8 cellular contexts compared by ENCODE assay signal in the genomic region with DNA sequence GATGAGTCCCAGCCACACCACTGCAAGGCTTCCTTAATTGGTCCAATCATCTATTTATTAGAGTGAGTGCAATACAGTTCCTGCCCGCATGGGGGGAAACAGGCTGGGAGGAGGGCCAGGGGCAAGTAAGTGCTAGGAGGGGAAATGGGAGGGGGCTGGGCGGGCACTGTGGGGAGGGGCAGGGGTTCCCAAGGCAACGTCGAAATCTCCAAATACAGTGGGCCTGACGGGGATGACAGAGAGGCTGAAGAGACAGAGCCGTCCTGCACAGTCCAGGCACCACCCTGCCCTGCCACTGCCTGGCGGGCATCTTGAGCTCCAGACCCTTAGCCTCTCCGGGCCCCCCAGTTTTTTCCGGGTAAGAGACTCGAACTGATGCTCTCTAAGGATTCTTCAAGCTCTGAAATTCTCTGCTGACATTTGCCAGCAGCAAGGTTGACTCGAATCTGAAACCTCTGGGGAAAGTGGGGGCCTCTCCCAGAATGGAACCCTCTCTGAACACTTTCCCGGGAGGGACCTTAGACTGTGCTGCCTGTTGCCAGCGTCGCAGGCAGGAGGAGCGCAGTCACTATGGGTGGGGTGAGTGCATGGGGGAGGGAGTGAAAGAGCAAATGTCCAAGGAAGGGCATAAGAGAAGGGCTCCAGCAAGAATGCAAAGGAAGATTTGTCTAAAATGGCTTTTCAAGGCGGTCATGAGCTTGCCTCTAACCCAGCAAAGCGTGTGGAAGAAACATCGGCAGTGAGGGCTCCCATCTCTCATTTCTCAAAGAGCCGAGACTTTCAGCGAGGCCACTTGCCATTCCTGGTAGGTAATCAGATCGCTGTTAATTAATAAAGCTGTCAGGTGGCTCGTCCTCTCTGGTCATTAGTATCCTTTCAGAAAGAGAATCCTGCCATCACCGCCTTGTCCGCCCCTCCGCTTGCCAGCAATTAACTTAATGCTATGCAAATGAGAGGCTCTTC.
A peak's percentile ranks its signal among the peaks of the same experiment; 100 is the strongest.
DNase-seq lines count a peak whose midpoint lies in the region; ATAC-seq and TF ChIP-seq lines count a peak whose summit lies in the region.

No MANE protein-coding gene starts in this region.

- peaks cover 14% of the 10 kb centered on the region for H3K36me3 Mint-ChIP-seq in activated CD8-positive, alpha-beta T cell treated with anti-CD3 and anti-CD28 coated beads for 36 hours (ENCODE audit: low read depth)
- H3K36me3 Mint-ChIP-seq in mesothelial cell of epicardium, result peaks cover 8% of the 10 kb centered on the region

- TF ChIP-seq CTCF in GM12873 (IDR thresholded peaks at IDR 0.05; ENCODE audit: insufficient read depth, low read depth, low read length, missing control alignments) (peak; percentile 61), mesothelial cell of epicardium (IDR thresholded peaks at IDR 0.05; ENCODE audit: unreplicated experiment) (peak; percentile 45)
- TF ChIP-seq CTCF in activated CD8-positive, alpha-beta T cell treated with anti-CD3 and anti-CD28 coated beads for 36 hours (IDR thresholded peaks at IDR 0.05), result peak; percentile 75

- H3K9me3 Mint-ChIP-seq in activated CD8-positive, alpha-beta T cell treated with anti-CD3 and anti-CD28 coated beads for 36 hours, result peaks cover 12% of the 10 kb centered on the region
- peaks cover 36% of the 10 kb centered on the region for H3K9me3 Mint-ChIP-seq in mesothelial cell of epicardium

- POLR2A ChIA-PET in activated CD8-positive, alpha-beta T cell treated with anti-CD3 and anti-CD28 coated beads for 36 hours (lab: Charles Lee), result interaction anchor here (0.6 to 2.0 kb wide), 13 partner anchors 9 to 1038 kb away, joined by 3 to 21 read pairs (median 3); partner anchors contain the start of genes DDX31 and GTF3C4

- H3K36me3 ChIP-seq in endocrine pancreas (ENCODE audit: control insufficient read depth, insufficient read depth, low read length), result no peaks in the 10 kb centered on the region

- peaks cover 3% of the 10 kb centered on the region for H3K4me1 ChIP-seq in endocrine pancreas (ENCODE audit: control insufficient read depth, insufficient read depth, low read length)

- ATAC-seq in HG02885 (IDR thresholded peaks at IDR 0.05; ENCODE audit: poor library complexity, unreplicated experiment), result peak; percentile 46
- peak; percentile 77 for ATAC-seq in activated CD8-positive, alpha-beta T cell treated with anti-CD3 and anti-CD28 coated beads for 36 hours
- no peak for ATAC-seq in GM19452 (IDR thresholded peaks at IDR 0.05; ENCODE audit: unreplicated experiment)

- intact Hi-C loops in activated CD8-positive, alpha-beta T cell treated with anti-CD3 and anti-CD28 coated beads for 36 hours (cut with micrococcal nuclease), result no loop called here

- no peaks in the 10 kb centered on the region for H3K9me3 ChIP-seq in endocrine pancreas (ENCODE audit: control insufficient read depth, low read length)

- H3K4me3 Mint-ChIP-seq in activated CD8-positive, alpha-beta T cell treated with anti-CD3 and anti-CD28 coated beads for 36 hours, result peak overlapping the region; percentile 91
- peak overlapping the region; percentile 94 for H3K4me3 Mint-ChIP-seq in mesothelial cell of epicardium

- peak overlapping the region; percentile 78 for H3K9ac ChIP-seq in endocrine pancreas (ENCODE audit: control insufficient read depth, insufficient read depth, low read length)

- H3K27me3 ChIP-seq in endocrine pancreas (ENCODE audit: control insufficient read depth, insufficient read depth, low read length), result no peaks in the 10 kb centered on the region

- no peaks in the 10 kb centered on the region for H3K27me3 Mint-ChIP-seq in activated CD8-positive, alpha-beta T cell treated with anti-CD3 and anti-CD28 coated beads for 36 hours
- peaks cover 2% of the 10 kb centered on the region for H3K27me3 Mint-ChIP-seq in mesothelial cell of epicardium (ENCODE audit: low read depth)

- CTCF ChIA-PET in activated CD8-positive, alpha-beta T cell treated with anti-CD3 and anti-CD28 coated beads for 36 hours (lab: Charles Lee), result interaction anchor here (0.8 to 2.5 kb wide), 12 partner anchors 9 to 131 kb away, joined by 3 to 12 read pairs (median 4); partner anchors contain the start of genes DDX31 and GTF3C4

- peak overlapping the region; percentile 78 for H3K4me3 ChIP-seq in endocrine pancreas (ENCODE audit: control insufficient read depth, insufficient read depth, low read length)

- peaks cover 17% of the 10 kb centered on the region for H3K4me1 Mint-ChIP-seq in activated CD8-positive, alpha-beta T cell treated with anti-CD3 and anti-CD28 coated beads for 36 hours (ENCODE audit: low read depth)
- H3K4me1 Mint-ChIP-seq in mesothelial cell of epicardium, result peaks cover 13% of the 10 kb centered on the region

- DNase-seq in NCI-H510A treated with DMSO at 0.1 percent for 48 hours (lab: John Stamatoyannopoulos, UW), result peak; percentile 76
- peak; percentile 86 for DNase-seq in activated CD8-positive, alpha-beta T cell treated with anti-CD3 and anti-CD28 coated beads for 36 hours
- peak in 1 of 2 experiments; percentile 37 for DNase-seq in mesothelial cell of epicardium (ENCODE audit: low spot score in 2 of 2, unreplicated experiment in 2 of 2)
- peak; percentile 40 to 44 for DNase-seq in stimulated activated CD8-positive, alpha-beta memory T cell treated with anti-CD3 and anti-CD28 coated beads, Interleukin-4, amount 100 ng/mL, for 4 hours (ENCODE audit: low read depth in 2 of 2, low spot score in 1 of 2)

- peak overlapping the region; percentile 97 for H3K27ac Mint-ChIP-seq in activated CD8-positive, alpha-beta T cell treated with anti-CD3 and anti-CD28 coated beads for 36 hours
- peak overlapping the region; percentile 95 for H3K27ac Mint-ChIP-seq in mesothelial cell of epicardium
